Comparison of ENCODE assay signal across 11 cellular contexts in the genomic region with DNA sequence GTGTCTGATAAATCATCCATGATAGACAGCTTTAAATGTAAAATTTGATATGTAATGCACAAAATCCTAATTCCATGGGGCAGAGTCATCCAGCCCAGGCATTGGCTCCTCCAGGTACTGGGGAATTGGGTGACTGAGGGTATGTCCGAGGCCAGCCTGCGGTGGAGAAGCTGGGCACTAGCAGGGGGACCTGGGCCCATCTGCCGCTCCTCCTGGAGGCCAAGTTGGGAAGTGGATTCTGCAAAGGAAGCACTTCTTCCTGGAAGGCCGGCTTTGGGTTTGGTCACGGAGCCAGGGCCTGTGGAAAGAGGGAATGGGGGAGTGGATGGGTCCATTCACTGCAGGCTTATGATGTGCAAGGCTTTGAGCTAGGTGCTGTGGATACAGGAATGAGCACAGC.
DNase-seq lines count a peak whose midpoint lies in the region; ATAC-seq, FAIRE-seq and TF ChIP-seq lines count a peak whose summit lies in the region.
"Had no signal": no experiment of that assay in that cellular context is flagged by ENCODE, and none has a peak within 500 bp of the region (broad histone marks: within the 10 kb centered on the region; RNA-seq: fewer than 3 reads in every experiment).

No MANE protein-coding gene starts in this region.

- no peak overlapping the region for H3K4me3 Mint-ChIP-seq in WTC11
- no peak overlapping the region for H3K4me3 Mint-ChIP-seq in activated naive CD8-positive, alpha-beta T cell treated with anti-CD3 and anti-CD28 coated beads, Interleukin-2, amount 50 U/mL, for 24 hours
- H3K4me3 Mint-ChIP-seq: stimulated activated naive CD8-positive, alpha-beta T cell treated with anti-CD3 and anti-CD28 coated beads, Interleukin-15, Interleukin-2, amounts not matched to agents 100 ng/mL and 50 ng/mL, for 24 hours had no signal

- H3K36me3 Mint-ChIP-seq in WTC11: peaks cover 33% of the 10 kb centered on the region
- H3K36me3 Mint-ChIP-seq in activated naive CD8-positive, alpha-beta T cell treated with anti-CD3 and anti-CD28 coated beads, Interleukin-2, amount 50 U/mL, for 24 hours (ENCODE audit: low read depth): no peaks in the 10 kb centered on the region

- no peak for TF ChIP-seq RAD21 in A549 (conservative IDR thresholded peaks at IDR 0.05 in 1 of 2, IDR thresholded peaks at IDR 0.05 in 1 of 2)

- H3K4me2 ChIP-seq in A549: no peak overlapping the region

- H3K27me3 Mint-ChIP-seq in WTC11 (ENCODE audit: low read depth): no peaks in the 10 kb centered on the region
- peaks cover 9% of the 10 kb centered on the region for H3K27me3 Mint-ChIP-seq in activated naive CD8-positive, alpha-beta T cell treated with anti-CD3 and anti-CD28 coated beads, Interleukin-2, amount 50 U/mL, for 24 hours
- H3K27me3 Mint-ChIP-seq: central memory CD8-positive, alpha-beta T cell had no signal

- ATAC-seq in A549 (peak; percentile 54 to 87; a peak in 3 of 6 replicates), WTC11 (peak; percentile 52), GM21360 (IDR thresholded peaks at IDR 0.05; ENCODE audit: unreplicated experiment) (no peak)
- no peak for ATAC-seq in activated naive CD8-positive, alpha-beta T cell treated with anti-CD3 and anti-CD28 coated beads, Interleukin-2, amount 50 U/mL, for 24 hours

- CTCF ChIA-PET in A549 (lab: Yijun Ruan, JAX): interaction anchor here (0.6 to 4.8 kb wide), 6 partner anchors 11 to 812 kb away, joined by 3 to 23 read pairs (median 4); no protein-coding TSS in a partner anchor
- CTCF ChIA-PET in WTC11 (lab: Charles Lee): interaction anchor here (0.6 to 2.4 kb wide), 13 partner anchors 11 to 323 kb away, joined by 3 to 17 read pairs (median 4); no protein-coding TSS in a partner anchor
- CTCF ChIA-PET in GM10248 (lab: Yijun Ruan, JAX): no interaction called here

- H3K4me3 ChIP-seq in A549: no peak overlapping the region

- no peak for TF ChIP-seq POLR2A in A549 (IDR thresholded peaks at IDR 0.05; ENCODE audit: low read length)

- no peak for TF ChIP-seq EP300 in A549 (IDR thresholded peaks at IDR 0.05)

- H3K27ac ChIP-seq in A549: no peak overlapping the region

- POLR2A ChIA-PET in A549 (lab: Yijun Ruan, JAX) (no interaction called here), WTC11 (lab: Charles Lee) (no interaction called here), GM10248 (lab: Yijun Ruan, JAX) (no interaction called here)

- H3K9me3 Mint-ChIP-seq in WTC11: peaks cover 27% of the 10 kb centered on the region
- no peaks in the 10 kb centered on the region for H3K9me3 Mint-ChIP-seq in activated naive CD8-positive, alpha-beta T cell treated with anti-CD3 and anti-CD28 coated beads, Interleukin-2, amount 50 U/mL, for 24 hours
- H3K9me3 Mint-ChIP-seq: central memory CD8-positive, alpha-beta T cell had no signal

- 0 out of 3 replicates have a peak, but pooled peaks cover 5% of the 10 kb centered on the region for H3K9me3 ChIP-seq in A549

- TF ChIP-seq CTCF in A549 (IDR thresholded peaks at IDR 0.05) (no peak), GM12872 (IDR thresholded peaks at IDR 0.05; ENCODE audit: insufficient read depth, low read depth, low read length) (peak; percentile 17; the same call in 1 of the 3 replicates), WTC11 (IDR thresholded peaks at IDR 0.05) (peak; percentile 33; the same call in 1 of the 2 replicates), GM10248 (IDR thresholded peaks at IDR 0.05; ENCODE audit: control extremely low read depth, extremely low read depth, low read depth, missing control alignments) (no peak)

- H3K4me1 ChIP-seq in A549: no peaks in the 10 kb centered on the region

- no peak for FAIRE-seq in A549 (lab: Jason Lieb, UNC)

- H3K4me1 Mint-ChIP-seq in WTC11: peaks cover 62% of the 10 kb centered on the region
- peaks cover 15% of the 10 kb centered on the region for H3K4me1 Mint-ChIP-seq in activated naive CD8-positive, alpha-beta T cell treated with anti-CD3 and anti-CD28 coated beads, Interleukin-2, amount 50 U/mL, for 24 hours

- peak; percentile 9 to 16 for DNase-seq in A549 (ENCODE audit: low read depth in 1 of 2, low spot score in 1 of 2)
- peak; percentile 76 for DNase-seq in WTC11 (ENCODE audit: low spot score)
- peak; percentile 73 for DNase-seq in iPS-NIHi7 (ENCODE audit: extremely low spot score)
- no peak for DNase-seq in GM10248 (ENCODE audit: extremely low spot score)
- DNase-seq in NCI-H226: no peak
- no peak for DNase-seq in activated naive CD8-positive, alpha-beta T cell treated with anti-CD3 and anti-CD28 coated beads, Interleukin-2, amount 50 U/mL, for 24 hours
- DNase-seq: stimulated activated CD4-positive, alpha-beta T cell treated with anti-CD3 and anti-CD28 coated beads, Interleukin-15, amount 100 ng/mL, for 24 hours had no signal

- H3K27ac Mint-ChIP-seq in WTC11: peak overlapping the region; percentile 17; the same call in 1 of the 2 replicates
- no peak overlapping the region for H3K27ac Mint-ChIP-seq in activated naive CD8-positive, alpha-beta T cell treated with anti-CD3 and anti-CD28 coated beads, Interleukin-2, amount 50 U/mL, for 24 hours
- H3K27ac Mint-ChIP-seq: stimulated activated naive CD8-positive, alpha-beta T cell treated with anti-CD3 and anti-CD28 coated beads, Interleukin-15, Interleukin-2, amounts not matched to agents 100 ng/mL and 50 ng/mL, for 24 hours had no signal

- WGBS in A549 (ENCODE audit: missing lambda C conversion rate): 47% methylated on average over 5 of the region's 5 CpGs

TF ChIP-seq in A549, 52 proteins besides CTCF, POLR2A, EP300 and RAD21:
- no peak for TF ChIP-seq CHD4 (IDR thresholded peaks at IDR 0.05; ENCODE audit: borderline replicate concordance)
- no peak for TF ChIP-seq HOXB5 (CRISPR knock-in tag; IDR thresholded peaks at IDR 0.05)
- TF ChIP-seq CBX2 (IDR thresholded peaks at IDR 0.05; ENCODE audit: borderline replicate concordance, low read depth): no peak
- no peak for TF ChIP-seq GATA3 (IDR thresholded peaks at IDR 0.05; ENCODE audit: borderline replicate concordance)
- no peak for TF ChIP-seq MAFK (IDR thresholded peaks at IDR 0.05; ENCODE audit: partially characterized antibody)
- no peak for TF ChIP-seq HEYL (CRISPR knock-in tag; IDR thresholded peaks at IDR 0.05)
- TF ChIP-seq SMC3 (IDR thresholded peaks at IDR 0.05): no peak
- TF ChIP-seq POLR2AphosphoS2 (conservative IDR thresholded peaks at IDR 0.05; ENCODE audit: low read length): no peak
- no peak for TF ChIP-seq KDM5A (IDR thresholded peaks at IDR 0.05)
- TF ChIP-seq JUN (IDR thresholded peaks at IDR 0.05): no peak
- TF ChIP-seq HDAC2 (IDR thresholded peaks at IDR 0.05): no peak
- TF ChIP-seq ZSCAN20 (CRISPR knock-in tag; IDR thresholded peaks at IDR 0.05): no peak
- TF ChIP-seq, protein P1, sequence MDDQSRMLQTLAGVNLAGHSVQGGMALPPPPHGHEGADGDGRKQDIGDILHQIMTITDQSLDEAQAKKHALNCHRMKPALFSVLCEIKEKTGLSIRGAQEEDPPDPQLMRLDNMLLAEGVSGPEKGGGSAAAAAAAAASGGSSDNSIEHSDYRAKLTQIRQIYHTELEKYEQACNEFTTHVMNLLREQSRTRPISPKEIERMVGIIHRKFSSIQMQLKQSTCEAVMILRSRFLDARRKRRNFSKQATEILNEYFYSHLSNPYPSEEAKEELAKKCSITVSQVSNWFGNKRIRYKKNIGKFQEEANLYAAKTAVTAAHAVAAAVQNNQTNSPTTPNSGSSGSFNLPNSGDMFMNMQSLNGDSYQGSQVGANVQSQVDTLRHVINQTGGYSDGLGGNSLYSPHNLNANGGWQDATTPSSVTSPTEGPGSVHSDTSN (IDR thresholded peaks at IDR 0.05): no peak
- TF ChIP-seq TFCP2L1 (CRISPR knock-in tag; IDR thresholded peaks at IDR 0.05): no peak
- TF ChIP-seq MYC (IDR thresholded peaks at IDR 0.05; ENCODE audit: borderline replicate concordance, low read length): no peak

TF ChIP-seq in WTC11, 78 proteins besides CTCF, POLR2A, EP300 and RAD21:
- TF ChIP-seq FOXP1 (CRISPR knock-in tag; IDR thresholded peaks at IDR 0.05; ENCODE audit: borderline replicate concordance) (no peak), CBFB (CRISPR knock-in tag; IDR thresholded peaks at IDR 0.05; ENCODE audit: low read depth) (no peak), ELF4 (CRISPR knock-in tag; IDR thresholded peaks at IDR 0.05; ENCODE audit: low read depth) (no peak)
- TF ChIP-seq, protein P2, sequence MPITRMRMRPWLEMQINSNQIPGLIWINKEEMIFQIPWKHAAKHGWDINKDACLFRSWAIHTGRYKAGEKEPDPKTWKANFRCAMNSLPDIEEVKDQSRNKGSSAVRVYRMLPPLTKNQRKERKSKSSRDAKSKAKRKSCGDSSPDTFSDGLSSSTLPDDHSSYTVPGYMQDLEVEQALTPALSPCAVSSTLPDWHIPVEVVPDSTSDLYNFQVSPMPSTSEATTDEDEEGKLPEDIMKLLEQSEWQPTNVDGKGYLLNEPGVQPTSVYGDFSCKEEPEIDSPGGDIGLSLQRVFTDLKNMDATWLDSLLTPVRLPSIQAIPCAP (CRISPR knock-in tag; IDR thresholded peaks at IDR 0.05): no peak
- TF ChIP-seq, protein P3, sequence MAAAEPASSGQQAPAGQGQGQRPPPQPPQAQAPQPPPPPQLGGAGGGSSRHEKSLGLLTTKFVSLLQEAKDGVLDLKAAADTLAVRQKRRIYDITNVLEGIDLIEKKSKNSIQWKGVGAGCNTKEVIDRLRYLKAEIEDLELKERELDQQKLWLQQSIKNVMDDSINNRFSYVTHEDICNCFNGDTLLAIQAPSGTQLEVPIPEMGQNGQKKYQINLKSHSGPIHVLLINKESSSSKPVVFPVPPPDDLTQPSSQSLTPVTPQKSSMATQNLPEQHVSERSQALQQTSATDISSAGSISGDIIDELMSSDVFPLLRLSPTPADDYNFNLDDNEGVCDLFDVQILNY (CRISPR knock-in tag; IDR thresholded peaks at IDR 0.05): no peak

Comparison
In these comparisons a context has a peak if more than half of its experiments do, and no peak if none do; other contexts are left out.
1. ATAC-seq: peak in A549 (2 of 2) and WTC11 (single experiment); none in activated naive CD8-positive, alpha-beta T cell treated with anti-CD3 and anti-CD28 coated beads, Interleukin-2, amount 50 U/mL, for 24 hours (single experiment) and GM21360 (single experiment).
2. DNase-seq: peak in A549 (2 of 2), WTC11 (single experiment) and iPS-NIHi7 (single experiment); none in GM10248 (single experiment), NCI-H226 (single experiment) and activated naive CD8-positive, alpha-beta T cell treated with anti-CD3 and anti-CD28 coated beads, Interleukin-2, amount 50 U/mL, for 24 hours (single experiment).
3. CTCF ChIP-seq: peak in GM12872 (single experiment) and WTC11 (single experiment); none in A549 (single experiment) and GM10248 (single experiment).